In genomic region chr16:14296663-14297062, GRCh38 we compare ENCODE assay signal across 25 cellular contexts.
A peak's percentile ranks its signal among the peaks of the same experiment; 100 is the strongest.
DNase-seq lines count a peak whose midpoint lies in the region; ATAC-seq, FAIRE-seq and TF ChIP-seq lines count a peak whose summit lies in the region.
"Had no signal": no experiment of that assay in that cellular context is flagged by ENCODE, and none has a peak within 500 bp of the region (broad histone marks: within the 10 kb centered on the region; RNA-seq: fewer than 3 reads in every experiment).

No MANE protein-coding gene starts in this region.

- H2BK12ac ChIP-seq in H1 (ENCODE audit: low read depth, low read length) (no peak overlapping the region), neuronal stem cell (ENCODE audit: low read length) (no peak overlapping the region)

- no peak overlapping the region for H3K23ac ChIP-seq in H1 (ENCODE audit: insufficient read length)
- no peak overlapping the region for H3K23ac ChIP-seq in neuronal stem cell (ENCODE audit: low read depth, low read length, poor library complexity)

- H3K4me1 ChIP-seq in HepG2 (ENCODE audit: insufficient read depth, low read length) (peaks cover 29% of the 10 kb centered on the region), right lobe of liver (no peaks in the 10 kb centered on the region), H1 (replicated peaks in 1 of 4; ENCODE audit: control insufficient read depth in 3 of 4, insufficient read depth in 4 of 4, low read length in 3 of 4) (peaks cover 0 to 2% (median under 1%) of the 10 kb centered on the region in 4 experiments; a peak in 3 of 7 replicates), neuronal stem cell (ENCODE audit: control insufficient read depth in 2 of 2, insufficient read depth in 1 of 2, low read depth in 1 of 2, low read length in 2 of 2) (peaks cover 4% of the 10 kb centered on the region in 2 donors)
- H3K4me1 ChIP-seq: BE2C had no signal

- H2BK120ac ChIP-seq in H1 (replicated peaks; ENCODE audit: low read depth, low read length) (no peak overlapping the region), neuronal stem cell (ENCODE audit: low read depth, low read length) (no peak overlapping the region)

- no peak overlapping the region for H2BK20ac ChIP-seq in H1 (ENCODE audit: low read length)

- TF ChIP-seq POLR2A in HepG2 (IDR thresholded peaks at IDR 0.05; ENCODE audit: insufficient read depth in 1 of 2, low read depth in 2 of 2, low read length in 2 of 2) (no peak), right lobe of liver (IDR thresholded peaks at IDR 0.05) (no peak), H1 (IDR thresholded peaks at IDR 0.05; ENCODE audit: control extremely low read depth in 1 of 2, low read depth in 2 of 2, low read length in 2 of 2) (no peak)

- no peak for FAIRE-seq in HepG2 (lab: Jason Lieb, UNC)
- FAIRE-seq in H1 (lab: Jason Lieb, UNC), result no peak
- FAIRE-seq: A549, D721Med, GM12878, GM19239 had no signal

- H4K91ac ChIP-seq in H1 (replicated peaks; ENCODE audit: insufficient read length, low read length) (no peak overlapping the region), neuronal stem cell (ENCODE audit: low read depth, low read length, poor library complexity) (no peak overlapping the region)

- no peak overlapping the region for H3K56ac ChIP-seq in H1 (replicated peaks; ENCODE audit: insufficient read length, low read depth, low read length)

- H4K8ac ChIP-seq in H1 (ENCODE audit: extremely low read depth, insufficient read depth, low read length), result no peak overlapping the region
- peak overlapping the region; percentile 17 for H4K8ac ChIP-seq in neuronal stem cell (ENCODE audit: low read depth, low read length)

- 28% methylated on average over 3 of the region's 3 CpGs for WGBS in HepG2 (ENCODE audit: low lambda C conversion rate)
- WGBS in right lobe of liver (ENCODE audit: insufficient coverage, low coverage, low lambda C conversion rate, missing lambda C conversion rate), result 94% methylated on average over 3 of the region's 3 CpGs
- 96% methylated on average over 3 of the region's 3 CpGs; no CpG with 5 or more reads in 1 of the 2 experiments for WGBS in H1 (ENCODE audit: extremely low coverage in 1 of 2, insufficient coverage in 1 of 2, insufficient read length in 1 of 2, insufficient replicate concordance in 2 of 2, low coverage in 1 of 2, low lambda C conversion rate in 2 of 2, missing lambda C conversion rate in 1 of 2), 2 experiments
- no CpG with 5 or more reads among the region's 3 CpGs for WGBS in neuronal stem cell (ENCODE audit: extremely low coverage in 2 of 2, insufficient read length in 2 of 2, insufficient replicate concordance in 1 of 2), 2 donors

- TF ChIP-seq CTCF in HepG2 (CRISPR knock-in tag; IDR thresholded peaks at IDR 0.05), result no peak
- no peak for TF ChIP-seq CTCF in right lobe of liver (IDR thresholded peaks at IDR 0.05)
- TF ChIP-seq CTCF in H1 (IDR thresholded peaks at IDR 0.05; ENCODE audit: control extremely low read depth in 1 of 3, insufficient read depth in 1 of 3, low read depth in 1 of 3, low read length in 3 of 3), result no peak

- no peak for TF ChIP-seq EP300 in HepG2 (IDR thresholded peaks at IDR 0.05; ENCODE audit: low read depth in 2 of 2, low read length in 2 of 2)
- TF ChIP-seq EP300 in HepG2 (CRISPR knock-in tag; IDR thresholded peaks at IDR 0.05; ENCODE audit: borderline replicate concordance), result no peak
- no peak for TF ChIP-seq EP300 in H1 (IDR thresholded peaks at IDR 0.05; ENCODE audit: borderline replicate concordance in 1 of 2, low read depth in 2 of 2, low read length in 2 of 2)

- H3K79me2 ChIP-seq in HepG2 (ENCODE audit: insufficient read depth, low read length), result no peaks in the 10 kb centered on the region
- H3K79me2 ChIP-seq in H1 (ENCODE audit: control insufficient read depth in 1 of 2, insufficient read depth in 2 of 2, low read length in 2 of 2), result no peaks in the 10 kb centered on the region

- no peak overlapping the region for H3K4me2 ChIP-seq in HepG2 (ENCODE audit: low read depth, low read length)
- no peak overlapping the region for H3K4me2 ChIP-seq in H1 (ENCODE audit: insufficient read depth in 1 of 2, low read depth in 2 of 2, low read length in 2 of 2)
- H3K4me2 ChIP-seq in neuronal stem cell (ENCODE audit: insufficient read depth, low read length, poor library complexity, severe bottlenecking), result no peak overlapping the region
- H3K4me2 ChIP-seq: A549; BLaER1 treated with 17β-estradiol and CSF1 and Interleukin-3, amounts not matched to agents 10 nM and 100 nM had no signal

- no peak overlapping the region for H3K27ac ChIP-seq in HepG2 (ENCODE audit: extremely low read length, insufficient read depth, low read length)
- no peak overlapping the region for H3K27ac ChIP-seq in right lobe of liver
- no peak overlapping the region for H3K27ac ChIP-seq in H1 (ENCODE audit: low read depth, low read length)
- H3K27ac ChIP-seq in neuronal stem cell (replicated peaks; ENCODE audit: low read length), result no peak overlapping the region
- H3K27ac ChIP-seq: BLaER1 treated with 17β-estradiol and CSF1 and Interleukin-3, amounts not matched to agents 10 nM and 100 nM; GM23248 had no signal

- no peaks in the 10 kb centered on the region for H3K79me1 ChIP-seq in H1 (ENCODE audit: low read depth, low read length)
- H3K79me1 ChIP-seq in neuronal stem cell (ENCODE audit: low read depth, low read length), result no peaks in the 10 kb centered on the region

- no peak overlapping the region for H2BK15ac ChIP-seq in H1 (ENCODE audit: low read length)
- no peak overlapping the region for H2BK15ac ChIP-seq in neuronal stem cell (ENCODE audit: low read length)

- intact Hi-C loops in HepG2 (cut with micrococcal nuclease; ENCODE audit: unreplicated experiment) (no loop called here), right lobe of liver (cut with DNase I) (loop anchor here (5.0 kb wide), 2 partner anchors 231 to 236 kb away; no protein-coding TSS in a partner anchor)

- H2AK5ac ChIP-seq in H1 (ENCODE audit: low read depth, low read length) (peak overlapping the region; percentile 82; the same call in 1 of the 2 replicates), neuronal stem cell (ENCODE audit: low read depth, low read length) (no peak overlapping the region)

- no peaks in the 10 kb centered on the region for H3K36me3 ChIP-seq in HepG2 (replicated peaks in 1 of 2; ENCODE audit: control insufficient read depth in 1 of 2, insufficient read depth in 2 of 2, low read length in 2 of 2)
- no peaks in the 10 kb centered on the region for H3K36me3 ChIP-seq in right lobe of liver
- H3K36me3 ChIP-seq in H1 (ENCODE audit: control insufficient read depth in 2 of 4, insufficient read depth in 4 of 4, low read length in 3 of 4), result no peaks in the 10 kb centered on the region
- H3K36me3 ChIP-seq in neuronal stem cell (replicated peaks in 1 of 2; ENCODE audit: control insufficient read depth in 2 of 2, insufficient read depth in 2 of 2, low read length in 2 of 2), result no peaks in the 10 kb centered on the region
- H3K36me3 ChIP-seq: BE2C; BLaER1 treated with 17β-estradiol and CSF1 and Interleukin-3, amounts not matched to agents 10 nM and 100 nM had no signal

- peaks cover 1 to 4% of the 10 kb centered on the region in 2 experiments; a peak in 4 of 5 replicates for H3K27me3 ChIP-seq in HepG2 (ENCODE audit: control insufficient read depth in 1 of 2, insufficient read depth in 2 of 2, low read length in 2 of 2)
- H3K27me3 ChIP-seq in right lobe of liver, result no peaks in the 10 kb centered on the region
- H3K27me3 ChIP-seq in H1 (replicated peaks in 1 of 4; ENCODE audit: control insufficient read depth in 3 of 4, extremely low read depth in 1 of 4, insufficient read depth in 3 of 4, low read length in 3 of 4), result peaks cover 0 to 5% (median 0%) of the 10 kb centered on the region in 4 experiments; a peak in 2 of 7 replicates
- H3K27me3 ChIP-seq in neuronal stem cell (ENCODE audit: control insufficient read depth in 3 of 3, insufficient read depth in 3 of 3, low read depth in 1 of 3, low read length in 3 of 3), result peaks cover 0 to 2% (median 0%) of the 10 kb centered on the region in 3 experiments
- H3K27me3 ChIP-seq: BE2C had no signal

- H4K5ac ChIP-seq in H1 (ENCODE audit: insufficient read length, low read depth, low read length), result no peak overlapping the region

- no peak for ATAC-seq in HepG2
- no peak for ATAC-seq in right lobe of liver
- ATAC-seq: A549, GM12878, HCT116 had no signal

- CTCF ChIA-PET in HepG2 (lab: Yijun Ruan, JAX; ENCODE audit: low intra/inter-chr PET ratio, low total read pairs), result no interaction called here
- CTCF ChIA-PET in H1 (lab: Charles Lee; ENCODE audit: partially characterized antibody), result interaction anchor here (0.7 to 4.9 kb wide), 3 partner anchors 10 to 345 kb away, joined by 3 to 27 read pairs (median 3); no protein-coding TSS in a partner anchor

- H4K20me1 ChIP-seq in HepG2 (ENCODE audit: insufficient read depth, low read length) (no peaks in the 10 kb centered on the region), H1 (replicated peaks in 1 of 2; ENCODE audit: control insufficient read depth in 1 of 2, insufficient read depth in 2 of 2, low read length in 2 of 2) (peaks cover 0 to 2% of the 10 kb centered on the region in 2 experiments)
- H4K20me1 ChIP-seq: BLaER1 treated with 17β-estradiol and CSF1 and Interleukin-3, amounts not matched to agents 10 nM and 100 nM had no signal

- no peak overlapping the region for H3K18ac ChIP-seq in H1 (ENCODE audit: extremely low read depth, low read length)
- no peak overlapping the region for H3K18ac ChIP-seq in neuronal stem cell (ENCODE audit: low read length)

- TF ChIP-seq RAD21 in HepG2 (CRISPR knock-in tag; IDR thresholded peaks at IDR 0.05), result no peak
- TF ChIP-seq RAD21 in H1 (IDR thresholded peaks at IDR 0.05 in 1 of 2, conservative IDR thresholded peaks at IDR 0.05 in 1 of 2; ENCODE audit: low read depth in 2 of 2, low read length in 2 of 2), result no peak

- H3K9ac ChIP-seq in HepG2 (ENCODE audit: insufficient read depth, low read depth, low read length), result no peak overlapping the region
- no peak overlapping the region for H3K9ac ChIP-seq in H1 (replicated peaks in 1 of 4; ENCODE audit: extremely low read depth in 1 of 4, low read depth in 3 of 4, low read length in 3 of 4)
- H3K9ac ChIP-seq in neuronal stem cell (ENCODE audit: low read depth, low read length, poor library complexity), result no peak overlapping the region
- H3K9ac ChIP-seq: BLaER1 treated with 17β-estradiol and CSF1 and Interleukin-3, amounts not matched to agents 10 nM and 100 nM; GM23248 had no signal

- peaks cover 6% of the 10 kb centered on the region for H3K23me2 ChIP-seq in H1 (ENCODE audit: low read depth, low read length)

- H3K4ac ChIP-seq in H1 (replicated peaks; ENCODE audit: insufficient read length, low read depth, low read length) (no peak overlapping the region), neuronal stem cell (ENCODE audit: low read length) (no peak overlapping the region)

- POLR2A ChIA-PET in HepG2 (lab: Yijun Ruan, JAX) (interaction anchor here (1.2 to 2.8 kb wide), 2 partner anchors 11 to 377 kb away, joined by 4 to 12 read pairs; partner anchors contain the start of gene ERCC4), H1 (lab: Charles Lee; ENCODE audit: partially characterized antibody) (interaction anchor here (2.9 kb wide), 1 partner anchor 10 kb away, joined by 9 read pairs; no protein-coding TSS in a partner anchor)

- H2AFZ ChIP-seq in HepG2 (ENCODE audit: low read length), result no peak overlapping the region
- no peak overlapping the region for H2AFZ ChIP-seq in H1 (ENCODE audit: low read length)
- no peak overlapping the region for H2AFZ ChIP-seq in neuronal stem cell (ENCODE audit: low read length)
- H2AFZ ChIP-seq: GM23248 had no signal

- H2BK5ac ChIP-seq in H1 (ENCODE audit: low read depth, low read length) (no peak overlapping the region), neuronal stem cell (ENCODE audit: low read length) (no peak overlapping the region)

- in situ Hi-C loops in HepG2 (cut with HindIII; ENCODE audit: extremely low pct_ligation_motif_present, low pct_unique_long_range_greater_than_20kb), result no loop called here

- DNase-seq in HepG2 (ENCODE audit: low spot score) (no peak), right lobe of liver (no peak), H1 (ENCODE audit: low read depth in 1 of 2, low spot score in 2 of 2) (no peak), neuronal stem cell (ENCODE audit: low spot score) (no peak), islet precursor cell (no peak), NCI-H1417 treated with DMSO at 0.1 percent for 48 hours (lab: John Stamatoyannopoulos, UW) (no peak)
- DNase-seq: 8988T; ACHN; AML-193; BE2C; CD4-positive, alpha-beta T cell; CD8-positive, alpha-beta memory T cell; DMS 273 treated with DMSO at 0.1 percent for 48 hours; DMS79; EL; GDM1; GM23248; H9; HFFc6 had no signal

- H3K9me3 ChIP-seq in HepG2 (ENCODE audit: low read length) (no peaks in the 10 kb centered on the region), right lobe of liver (no peaks in the 10 kb centered on the region), H1 (ENCODE audit: insufficient read depth in 2 of 2, low read depth in 1 of 2, low read length in 1 of 2) (no peaks in the 10 kb centered on the region), neuronal stem cell (replicated peaks in 1 of 2; ENCODE audit: control insufficient read depth in 2 of 2, insufficient read depth in 1 of 2, low read depth in 1 of 2, low read length in 2 of 2) (no peaks in the 10 kb centered on the region)
- H3K9me3 ChIP-seq: A549; BE2C; BLaER1 treated with 17β-estradiol and CSF1 and Interleukin-3, amounts not matched to agents 10 nM and 100 nM had no signal

- BruUV-seq in HepG2 (replicated peaks; lab: Mats Ljungman, UMichigan), result no TSS peak

- H3K14ac ChIP-seq in H1 (ENCODE audit: insufficient read length) (no peak overlapping the region), neuronal stem cell (ENCODE audit: low read length) (no peak overlapping the region)

- no peak overlapping the region for H3K4me3 ChIP-seq in HepG2 (replicated peaks in 1 of 3; ENCODE audit: insufficient read depth in 1 of 3, low read depth in 2 of 3, low read length in 3 of 3)
- H3K4me3 ChIP-seq in right lobe of liver, result no peak overlapping the region
- H3K4me3 ChIP-seq in H1 (ENCODE audit: extremely low read depth in 1 of 4, insufficient read depth in 2 of 4, low read depth in 3 of 4, low read length in 4 of 4), result no peak overlapping the region
- no peak overlapping the region for H3K4me3 ChIP-seq in neuronal stem cell (ENCODE audit: low read length in 2 of 2)
- H3K4me3 ChIP-seq: A549; BLaER1 treated with 17β-estradiol and CSF1 and Interleukin-3, amounts not matched to agents 10 nM and 100 nM; GM12878; GM23248 had no signal
